Comparison of ENCODE assay signal across 18 cellular contexts in the genomic region with DNA sequence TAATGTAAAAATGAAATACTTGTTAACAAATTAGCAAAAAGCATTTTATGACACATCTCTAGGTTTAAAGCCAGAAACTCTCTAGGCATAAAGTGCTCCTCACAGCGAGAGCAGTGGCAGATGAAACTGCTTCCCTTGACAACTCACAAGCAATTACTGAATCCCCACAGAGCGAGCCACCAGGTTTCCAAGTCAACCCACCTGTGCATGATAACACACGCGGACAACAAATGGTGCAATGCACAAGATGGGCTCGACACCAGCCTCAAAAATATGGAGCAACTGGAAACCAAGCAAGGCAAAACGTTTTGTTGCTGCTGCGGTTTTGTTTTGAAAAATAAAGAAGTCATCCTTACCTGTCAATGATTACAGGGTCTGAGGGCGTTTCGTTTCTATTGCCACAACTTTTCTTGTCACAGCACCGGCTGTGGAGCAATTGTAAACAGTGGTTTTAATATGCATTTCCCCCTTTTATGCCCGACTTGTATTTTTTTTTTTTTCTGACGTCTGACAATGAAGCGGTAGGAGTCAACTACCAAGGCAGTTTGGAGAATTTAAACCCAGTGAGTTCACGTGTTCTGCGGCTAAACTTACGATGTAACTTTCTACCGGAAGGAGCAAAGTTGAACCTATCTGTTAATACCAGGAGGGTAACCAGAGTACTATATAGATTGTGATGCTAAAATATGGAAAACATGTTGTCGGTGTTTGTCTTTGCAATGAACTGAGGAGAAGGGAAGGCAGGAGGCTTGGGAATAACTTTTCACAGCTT. TPM values are rescaled to one million over a fixed set of nuclear protein-coding genes. Genes with fewer than 3 reads are reported as not detected.
DNase-seq lines count a peak whose midpoint lies in the region; ATAC-seq lines count a peak whose summit lies in the region.
"Had no signal": no experiment of that assay in that cellular context is flagged by ENCODE, and none has a peak within 500 bp of the region (broad histone marks: within the 10 kb centered on the region; RNA-seq: fewer than 3 reads in every experiment).

No MANE protein-coding gene starts in this region.

- H3K27ac ChIP-seq in SJCRH30 (peak overlapping the region; percentile 85; the same call in 1 of the 2 replicates), subcutaneous abdominal adipose tissue (ENCODE audit: low read depth, low read length) (peak overlapping the region; percentile 96)
- H3K27ac ChIP-seq: lower lobe of right lung had no signal

- H3K27me3 ChIP-seq in SJCRH30 (no peaks in the 10 kb centered on the region), subcutaneous abdominal adipose tissue (ENCODE audit: control insufficient read depth in 5 of 5, insufficient read depth in 4 of 5, low read length in 5 of 5) (no peaks in the 10 kb centered on the region), MG63 (no peaks in the 10 kb centered on the region)

- H3K27me3 Mint-ChIP-seq in activated naive CD4-positive, alpha-beta T cell treated with anti-CD3 and anti-CD28 coated beads, Interleukin-2, amount 50 U/mL, for 24 hours = peaks cover 64% of the 10 kb centered on the region

- no peak overlapping the region for H3K4me3 Mint-ChIP-seq in activated naive CD4-positive, alpha-beta T cell treated with anti-CD3 and anti-CD28 coated beads, Interleukin-2, amount 50 U/mL, for 24 hours
- H3K4me3 Mint-ChIP-seq: activated CD4-positive, alpha-beta memory T cell treated with anti-CD3 and anti-CD28 coated beads for 36 hours had no signal

- peaks cover 48% of the 10 kb centered on the region for H3K4me1 ChIP-seq in SJCRH30
- peaks cover 14 to 94% (median 87%) of the 10 kb centered on the region in 5 donors for H3K4me1 ChIP-seq in subcutaneous abdominal adipose tissue (ENCODE audit: control insufficient read depth in 5 of 5, insufficient read depth in 5 of 5, low read length in 5 of 5)

- H3K36me3 ChIP-seq in SJCRH30 = 0 out of 2 replicates have a peak, but pooled peaks cover 2% of the 10 kb centered on the region
- peaks cover 0 to 3% (median 0%) of the 10 kb centered on the region in 5 donors for H3K36me3 ChIP-seq in subcutaneous abdominal adipose tissue (ENCODE audit: control insufficient read depth in 5 of 5, insufficient read depth in 5 of 5, low read length in 5 of 5)
- peaks cover 14% of the 10 kb centered on the region for H3K36me3 ChIP-seq in MG63
- H3K36me3 ChIP-seq: esophagus squamous epithelium, lower lobe of right lung had no signal

- no peaks in the 10 kb centered on the region for H3K9me3 ChIP-seq in SJCRH30 (replicated peaks)
- no peaks in the 10 kb centered on the region for H3K9me3 ChIP-seq in subcutaneous abdominal adipose tissue (ENCODE audit: control insufficient read depth in 5 of 5, low read length in 5 of 5)
- H3K9me3 ChIP-seq in MG63 = no peaks in the 10 kb centered on the region
- H3K9me3 ChIP-seq: esophagus squamous epithelium, lower lobe of right lung had no signal

- no peak for DNase-seq in activated naive CD4-positive, alpha-beta T cell (lab: John Stamatoyannopoulos, UW)
- DNase-seq in SJCRH30 (no peak), left kidney (ENCODE audit: low read depth, low spot score) (peak; percentile 51), kidney tubule cell (ENCODE audit: low spot score) (no peak), MG63 (no peak)
- DNase-seq: activated CD4-positive, alpha-beta memory T cell treated with anti-CD3 and anti-CD28 coated beads for 36 hours; anterior cingulate cortex; Calu3; cortex of kidney; esophagus squamous epithelium; lower lobe of right lung; NCI-H1694; occipital lobe; SHP77 treated with DMSO at 0.1 percent for 48 hours had no signal

- peak overlapping the region; percentile 8 for H3K27ac Mint-ChIP-seq in activated naive CD4-positive, alpha-beta T cell treated with anti-CD3 and anti-CD28 coated beads, Interleukin-2, amount 50 U/mL, for 24 hours
- H3K27ac Mint-ChIP-seq: activated CD4-positive, alpha-beta memory T cell treated with anti-CD3 and anti-CD28 coated beads for 36 hours; activated T-helper 17 cell treated with anti-CD3 and anti-CD28 coated beads, Interleukin-2, amount 50 U/mL, for 72 hours had no signal

- H3K9ac ChIP-seq in subcutaneous abdominal adipose tissue (ENCODE audit: low read length in 5 of 5) = peak overlapping the region in 1 of 5 donors; percentile 27

- H3K36me3 Mint-ChIP-seq in activated naive CD4-positive, alpha-beta T cell treated with anti-CD3 and anti-CD28 coated beads, Interleukin-2, amount 50 U/mL, for 24 hours = peaks cover 2% of the 10 kb centered on the region
- H3K36me3 Mint-ChIP-seq: activated CD4-positive, alpha-beta memory T cell treated with anti-CD3 and anti-CD28 coated beads for 36 hours had no signal

- no peaks in the 10 kb centered on the region for H3K9me3 Mint-ChIP-seq in activated naive CD4-positive, alpha-beta T cell treated with anti-CD3 and anti-CD28 coated beads, Interleukin-2, amount 50 U/mL, for 24 hours
- H3K9me3 Mint-ChIP-seq: activated CD4-positive, alpha-beta memory T cell treated with anti-CD3 and anti-CD28 coated beads for 36 hours; activated T-helper 17 cell treated with anti-CD3 and anti-CD28 coated beads, Interleukin-2, amount 50 U/mL, for 72 hours had no signal

- no peak for ATAC-seq in GM18858 (IDR thresholded peaks at IDR 0.05; ENCODE audit: unreplicated experiment)
- ATAC-seq: activated T-helper 17 cell treated with anti-CD3 and anti-CD28 coated beads, Interleukin-2, amount 50 U/mL, for 72 hours; lower lobe of right lung had no signal

- peaks cover 22% of the 10 kb centered on the region for H3K4me1 Mint-ChIP-seq in activated naive CD4-positive, alpha-beta T cell treated with anti-CD3 and anti-CD28 coated beads, Interleukin-2, amount 50 U/mL, for 24 hours
- H3K4me1 Mint-ChIP-seq: activated T-helper 17 cell treated with anti-CD3 and anti-CD28 coated beads, Interleukin-2, amount 50 U/mL, for 72 hours had no signal

- H3K4me3 ChIP-seq in SJCRH30 = no peak overlapping the region
- H3K4me3 ChIP-seq in subcutaneous abdominal adipose tissue (ENCODE audit: low read depth in 1 of 5, low read length in 5 of 5) = peak overlapping the region; percentile 71 to 90 (median 83)
- no peak overlapping the region for H3K4me3 ChIP-seq in MG63
- H3K4me3 ChIP-seq: lower lobe of right lung had no signal

RNA-seq across cellular contexts. Expression of a gene that starts 7.0 kb away (rescaled TPM):
- total RNA-seq in SJCRH30 (2014; rRNA removed; shearing (Covaris generic)) = 13.1 and 13.2 TPM in 2 replicates
- 3.1 and 3.4 TPM in 2 replicates for total RNA-seq in MG63 (2014; rRNA removed; shearing (Covaris generic); ENCODE audit: low replicate concordance)
- total RNA-seq: activated CD4-positive, alpha-beta memory T cell treated with anti-CD3 and anti-CD28 coated beads for 36 hours; activated T-helper 17 cell treated with anti-CD3 and anti-CD28 coated beads, Interleukin-2, amount 50 U/mL, for 72 hours; Calu3 had no signal

Comparison
In these comparisons a context has a peak if more than half of its experiments do, and no peak if none do; other contexts are left out.
1. H3K4me3 ChIP-seq: peak in subcutaneous abdominal adipose tissue (5 of 5); none in SJCRH30 (single experiment) and MG63 (single experiment).